27 cellular contexts compared by ENCODE assay signal in genomic region chr11:47971501-47971900, GRCh38. TPM values are rescaled to one million over a fixed set of nuclear protein-coding genes. Genes with fewer than 3 reads are reported as not detected.
DNase-seq lines count a peak whose midpoint lies in the region; ATAC-seq and TF ChIP-seq lines count a peak whose summit lies in the region.
"Had no signal": no experiment of that assay in that cellular context is flagged by ENCODE, and none has a peak within 500 bp of the region (broad histone marks: within the 10 kb centered on the region; RNA-seq: fewer than 3 reads in every experiment).

No MANE protein-coding gene starts in this region.

- intact Hi-C loops in gastrocnemius medialis (cut with DNase I; ENCODE audit: low total_unique reads) = no loop called here

- H3K4me1 ChIP-seq in gastrocnemius medialis = peaks cover 0 to 9% of the 10 kb centered on the region in 2 donors

- H3K9me3 Mint-ChIP-seq in glutamatergic neuron (ENCODE audit: unreplicated experiment) = no peaks in the 10 kb centered on the region
- H3K9me3 Mint-ChIP-seq: activated CD4-positive, alpha-beta T cell treated with anti-CD3 and anti-CD28 coated beads, Interleukin-2, amount 10 ng/mL, durations not matched to agents 7 days and 5 days; activated T-helper 1 cell treated with anti-CD3 and anti-CD28 coated beads, Interleukin-12 subunit alpha, Interleukin-12 subunit beta, Interleukin-2, Interleukin-4 antibody, amounts not matched to agents 30 ng/mL and 10 ng/mL and 1 ng/mL, durations not matched to agents 14 hours and 24 hours and 36 hours; CD8-positive, alpha-beta T cell; HFFc6; T-helper 2 cell treated with Interferon-gamma antibody and Interleukin-4, amounts not matched to agents 5 μg/mL and 100 μg/mL, for 36 hours had no signal

- H3K27ac ChIP-seq in gastrocnemius medialis = no peak overlapping the region
- H3K27ac ChIP-seq: upper lobe of right lung, WERI-Rb-1 had no signal

- H3K4me3 ChIP-seq in gastrocnemius medialis = no peak overlapping the region
- H3K4me3 ChIP-seq: smooth muscle cell, upper lobe of right lung had no signal

- no peak for TF ChIP-seq POLR2A in gastrocnemius medialis (IDR thresholded peaks at IDR 0.05)

- H3K9me3 ChIP-seq in gastrocnemius medialis = no peaks in the 10 kb centered on the region
- H3K9me3 ChIP-seq: upper lobe of right lung had no signal

- no peaks in the 10 kb centered on the region for H3K36me3 ChIP-seq in gastrocnemius medialis
- H3K36me3 ChIP-seq: upper lobe of right lung, WERI-Rb-1 had no signal

- no peaks in the 10 kb centered on the region for H3K36me3 Mint-ChIP-seq in glutamatergic neuron (ENCODE audit: unreplicated experiment)
- H3K36me3 Mint-ChIP-seq: activated naive CD8-positive, alpha-beta T cell; CD8-positive, alpha-beta T cell had no signal

- peak; percentile 16 for DNase-seq in NCI-H146 (lab: John Stamatoyannopoulos, UW)
- DNase-seq in NCI-H146 treated with DMSO at 0.1 percent for 48 hours (lab: John Stamatoyannopoulos, UW; ENCODE audit: unreplicated experiment) = no peak
- DNase-seq in NCI-H524 treated with DMSO at 0.1 percent for 48 hours (lab: John Stamatoyannopoulos, UW) = peak; percentile 47
- DNase-seq in glutamatergic neuron = no peak
- DNase-seq in retina = peak; percentile 67
- DNase-seq in gastrocnemius medialis = no peak
- no peak for DNase-seq in activated CD4-positive, alpha-beta T cell treated with anti-CD3 and anti-CD28 coated beads for 4 hours
- DNase-seq in SIG-M5 (lab: John Stamatoyannopoulos, UW) = no peak
- DNase-seq: 8988T; activated CD4-positive, alpha-beta T cell treated with anti-CD3 and anti-CD28 coated beads, Interleukin-2, amount 10 ng/mL, durations not matched to agents 7 days and 5 days; CD8-positive, alpha-beta T cell; DMS153; GDM1; HFFc6; KBM-7; left cardiac atrium; MM.1S; NCI-H1694 treated with DMSO at 0.1 percent for 48 hours; NCI-H345; occipital lobe; substantia nigra; upper lobe of right lung; WERI-Rb-1 had no signal

- in situ Hi-C loops in gastrocnemius medialis (cut with MboI; ENCODE audit: low sequenced_read_pairs in 4 of 4) = no loop called here

- TF ChIP-seq CTCF in glutamatergic neuron (IDR thresholded peaks at IDR 0.05; ENCODE audit: partially characterized antibody, unreplicated experiment) = no peak
- TF ChIP-seq CTCF in gastrocnemius medialis (IDR thresholded peaks at IDR 0.05 in 4 of 5, conservative IDR thresholded peaks at IDR 0.05 in 1 of 5) = no peak

- H3K27ac Mint-ChIP-seq in glutamatergic neuron (ENCODE audit: unreplicated experiment) = peak overlapping the region; percentile 38
- H3K27ac Mint-ChIP-seq: activated CD4-positive, alpha-beta T cell treated with anti-CD3 and anti-CD28 coated beads, Interleukin-2, amount 10 ng/mL, durations not matched to agents 7 days and 5 days; activated naive CD8-positive, alpha-beta T cell; activated T-helper 1 cell treated with anti-CD3 and anti-CD28 coated beads, Interleukin-12 subunit alpha, Interleukin-12 subunit beta, Interleukin-2, Interleukin-4 antibody, amounts not matched to agents 30 ng/mL and 10 ng/mL and 1 ng/mL, durations not matched to agents 14 hours and 24 hours and 36 hours; CD8-positive, alpha-beta T cell; HFFc6; T-helper 2 cell treated with Interferon-gamma antibody and Interleukin-4, amounts not matched to agents 5 μg/mL and 100 μg/mL, for 36 hours had no signal

- H3K27me3 ChIP-seq in gastrocnemius medialis = no peaks in the 10 kb centered on the region
- H3K27me3 ChIP-seq: upper lobe of right lung had no signal

- H3K4me1 Mint-ChIP-seq in glutamatergic neuron (ENCODE audit: low read depth, unreplicated experiment) = peaks cover 4% of the 10 kb centered on the region

- no peak for ATAC-seq in gastrocnemius medialis
- ATAC-seq: CD8-positive, alpha-beta T cell; left cardiac atrium; upper lobe of right lung had no signal

- peaks cover 3% of the 10 kb centered on the region for H3K27me3 Mint-ChIP-seq in glutamatergic neuron (ENCODE audit: unreplicated experiment)
- H3K27me3 Mint-ChIP-seq: activated CD4-positive, alpha-beta T cell treated with anti-CD3 and anti-CD28 coated beads, Interleukin-2, amount 10 ng/mL, durations not matched to agents 7 days and 5 days; activated naive CD8-positive, alpha-beta T cell had no signal

- H3K4me3 Mint-ChIP-seq in glutamatergic neuron (ENCODE audit: unreplicated experiment) = no peak overlapping the region
- H3K4me3 Mint-ChIP-seq: activated CD4-positive, alpha-beta T cell treated with anti-CD3 and anti-CD28 coated beads, Interleukin-2, amount 10 ng/mL, durations not matched to agents 7 days and 5 days; activated naive CD8-positive, alpha-beta T cell; activated T-helper 1 cell treated with anti-CD3 and anti-CD28 coated beads, Interleukin-12 subunit alpha, Interleukin-12 subunit beta, Interleukin-2, Interleukin-4 antibody, amounts not matched to agents 30 ng/mL and 10 ng/mL and 1 ng/mL, durations not matched to agents 14 hours and 24 hours and 36 hours; CD8-positive, alpha-beta T cell; HFFc6; T-helper 2 cell treated with Interferon-gamma antibody and Interleukin-4, amounts not matched to agents 5 μg/mL and 100 μg/mL, for 36 hours had no signal

RNA-seq across cellular contexts. Expression of gene PTPRJ, which starts 8.9 kb away (rescaled TPM):
- total RNA-seq in glutamatergic neuron (ENCODE audit: unreplicated experiment) (2.4 TPM), gastrocnemius medialis (1 to 10 TPM; 5.4 to 9.0 (median 5.6) TPM)

Comparison
In these comparisons a context has a peak if more than half of its experiments do, and no peak if none do; other contexts are left out.
1. DNase-seq: peak in NCI-H146 (single experiment), NCI-H524 treated with DMSO at 0.1 percent for 48 hours (single experiment) and retina (single experiment); none in NCI-H146 treated with DMSO at 0.1 percent for 48 hours (single experiment), glutamatergic neuron (single experiment), gastrocnemius medialis (0 of 2), activated CD4-positive, alpha-beta T cell treated with anti-CD3 and anti-CD28 coated beads for 4 hours (0 of 2) and SIG-M5 (single experiment).